8 cellular contexts compared by ENCODE assay signal in genomic region chr18:21997207-21998143, GRCh38.
DNase-seq lines count a peak whose midpoint lies in the region; TF ChIP-seq lines count a peak whose summit lies in the region.

No MANE protein-coding gene starts in this region.

- DNase-seq in GM20000 (ENCODE audit: low spot score) = peak; percentile 68
- peak; percentile 11 for DNase-seq in NCI-H1105 (lab: John Stamatoyannopoulos, UW)
- DNase-seq in ascending aorta (ENCODE audit: low spot score in 2 of 2) = no peak
- peak; percentile 27 for DNase-seq in iPS DF 6.9 (ENCODE audit: low read depth, low spot score)
- no peak for DNase-seq in stomach
- DNase-seq in ureter (ENCODE audit: low spot score) = no peak
- DNase-seq in NCI-H128 (lab: John Stamatoyannopoulos, UW; ENCODE audit: unreplicated experiment) = no peak

- peak; percentile 88 for TF ChIP-seq CTCF in DOHH2 (IDR thresholded peaks at IDR 0.05; ENCODE audit: low read depth, low read length, poor library complexity, severe bottlenecking)
- peak; percentile 72 for TF ChIP-seq CTCF in GM20000 (IDR thresholded peaks at IDR 0.05; ENCODE audit: extremely low read depth, missing control alignments)
- peak; percentile 40 to 87 (median 82) for TF ChIP-seq CTCF in ascending aorta (IDR thresholded peaks at IDR 0.05)
- peak in 5 of 7 experiments; percentile 63 to 93 (median 78) for TF ChIP-seq CTCF in stomach (IDR thresholded peaks at IDR 0.05)

- H3K79me2 ChIP-seq in DOHH2 (ENCODE audit: control insufficient read depth, low read length) = no peaks in the 10 kb centered on the region

- H3K9me3 ChIP-seq in DOHH2 (ENCODE audit: control insufficient read depth, insufficient read depth, low read length) (no peaks in the 10 kb centered on the region), ascending aorta (no peaks in the 10 kb centered on the region), iPS DF 6.9 (ENCODE audit: control insufficient read depth, insufficient read depth, low read length) (no peaks in the 10 kb centered on the region), stomach (no peaks in the 10 kb centered on the region)

- TF ChIP-seq EP300 in stomach (IDR thresholded peaks at IDR 0.05) = no peak

- no peaks in the 10 kb centered on the region for H4K20me1 ChIP-seq in DOHH2 (ENCODE audit: control insufficient read depth, insufficient read depth, low read depth, low read length)

- intact Hi-C loops in ascending aorta (cut with DNase I) (loop anchor here (2.0 to 10.0 kb wide), 3 partner anchors 169 to 707 kb away; no protein-coding TSS in a partner anchor), stomach (cut with DNase I; ENCODE audit: low total_unique reads) (no loop called here)

- no peaks in the 10 kb centered on the region for H3K36me3 ChIP-seq in DOHH2 (ENCODE audit: control insufficient read depth, low read length)
- no peaks in the 10 kb centered on the region for H3K36me3 ChIP-seq in ascending aorta
- no peaks in the 10 kb centered on the region for H3K36me3 ChIP-seq in iPS DF 6.9 (ENCODE audit: control insufficient read depth, insufficient read depth, low read length)
- no peaks in the 10 kb centered on the region for H3K36me3 ChIP-seq in stomach

- H3K4me3 ChIP-seq in DOHH2 (ENCODE audit: low read length) (no peak overlapping the region), ascending aorta (no peak overlapping the region), iPS DF 6.9 (ENCODE audit: low read length) (no peak overlapping the region), stomach (no peak overlapping the region)

- H3F3A ChIP-seq in DOHH2 (ENCODE audit: control insufficient read depth, insufficient read depth) = no peaks in the 10 kb centered on the region

- no peak for TF ChIP-seq POLR2A in stomach (IDR thresholded peaks at IDR 0.05)

- no peaks in the 10 kb centered on the region for H3K9me2 ChIP-seq in DOHH2 (replicated peaks; ENCODE audit: control insufficient read depth, low read length)

- no CpG with 5 or more reads among the region's 14 CpGs for WGBS in iPS DF 6.9 (ENCODE audit: insufficient coverage, insufficient read length)
- 25 to 45% (median 34%) methylated on average over 14 of the region's 14 CpGs for whole genome bisulfite sequencing in stomach, 5 donors

- H3K4me2 ChIP-seq in DOHH2 (ENCODE audit: low read length) = no peak overlapping the region

- H3K4me1 ChIP-seq in DOHH2 (ENCODE audit: control insufficient read depth, low read length) (no peaks in the 10 kb centered on the region), ascending aorta (peaks cover 0 to 21% of the 10 kb centered on the region in 2 donors), iPS DF 6.9 (ENCODE audit: control insufficient read depth, insufficient read depth, low read length) (no peaks in the 10 kb centered on the region), stomach (peaks cover 28 to 51% (median 44%) of the 10 kb centered on the region in 4 donors)

- H3K27me3 ChIP-seq in DOHH2 (ENCODE audit: control insufficient read depth, low read length) (no peaks in the 10 kb centered on the region), ascending aorta (no peaks in the 10 kb centered on the region), iPS DF 6.9 (ENCODE audit: control insufficient read depth, insufficient read depth, low read length) (no peaks in the 10 kb centered on the region; the same call in 1 of the 2 replicates), stomach (no peaks in the 10 kb centered on the region)

- H3K27ac ChIP-seq in DOHH2 (ENCODE audit: low read depth, low read length) (no peak overlapping the region), ascending aorta (peak overlapping the region; percentile 53 to 54), iPS DF 6.9 (ENCODE audit: low read length) (no peak overlapping the region), stomach (peak overlapping the region; percentile 70 to 88 (median 82))

Comparison
In these comparisons a context has a peak if more than half of its experiments do, and no peak if none do; other contexts are left out.
1. H3K27ac ChIP-seq: peak in ascending aorta (2 of 2) and stomach (5 of 5); none in DOHH2 (single experiment) and iPS DF 6.9 (single experiment).
2. DNase-seq: peak in GM20000 (single experiment), NCI-H1105 (single experiment) and iPS DF 6.9 (single experiment); none in ascending aorta (0 of 2), stomach (single experiment), ureter (single experiment) and NCI-H128 (single experiment).
3. Peak in every context shown above with its lines, with median percentiles within 50 percentile points of each other: CTCF ChIP-seq.